Comparison of ENCODE assay signal across 23 cellular contexts in the genomic region with DNA sequence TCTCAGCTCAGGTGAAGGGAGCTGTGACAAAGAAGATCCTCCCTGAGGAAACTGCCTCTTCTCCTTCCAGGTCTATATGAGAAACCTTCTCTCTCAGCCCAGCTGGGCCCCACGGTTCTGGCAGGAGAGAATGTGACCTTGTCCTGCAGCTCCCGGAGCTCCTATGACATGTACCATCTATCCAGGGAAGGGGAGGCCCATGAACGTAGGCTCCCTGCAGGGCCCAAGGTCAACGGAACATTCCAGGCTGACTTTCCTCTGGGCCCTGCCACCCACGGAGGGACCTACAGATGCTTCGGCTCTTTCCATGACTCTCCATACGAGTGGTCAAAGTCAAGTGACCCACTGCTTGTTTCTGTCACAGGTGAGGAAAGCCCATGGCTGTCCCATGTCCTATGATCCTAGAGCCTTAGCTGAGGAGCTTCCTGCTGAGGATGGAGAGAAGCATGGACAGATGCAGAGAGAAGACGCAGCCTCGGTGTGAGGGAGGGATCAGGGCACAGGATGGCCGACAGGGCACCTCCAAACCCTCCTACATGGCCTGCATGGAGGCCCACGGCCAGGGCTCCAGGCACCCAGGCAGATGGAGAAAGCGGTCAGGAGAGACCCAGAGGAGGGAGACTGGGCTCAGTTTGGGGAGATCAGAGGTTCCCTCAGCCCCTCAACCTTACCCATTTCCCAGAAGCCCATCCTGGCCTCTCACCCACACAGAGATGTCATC. TPM values are rescaled to one million over a fixed set of nuclear protein-coding genes. Genes with fewer than 3 reads are reported as not detected.
"Had no signal": no experiment of that assay in that cellular context is flagged by ENCODE, and none has a peak within 500 bp of the region (broad histone marks: within the 10 kb centered on the region; RNA-seq: fewer than 3 reads in every experiment).

No MANE protein-coding gene starts in this region.

RNA-seq across cellular contexts. Expression of a gene that starts 5.7 kb away (rescaled TPM):
- total RNA-seq: activated CD4-positive, alpha-beta memory T cell treated with anti-CD3 and anti-CD28 coated beads, Interleukin-2, amount 10 ng/mL, durations not matched to agents 7 days and 5 days; activated CD4-positive, alpha-beta T cell treated with anti-CD3 and anti-CD28 coated beads for 36 hours; activated CD4-positive, alpha-beta T cell treated with anti-CD3 and anti-CD28 coated beads, Interleukin-2, amount 10 ng/mL, durations not matched to agents 7 days and 5 days; activated CD8-positive, alpha-beta T cell treated with anti-CD3 and anti-CD28 coated beads, Interleukin-2, amount 10 ng/mL, durations not matched to agents 7 days and 5 days; activated naive CD4-positive, alpha-beta T cell treated with anti-CD3 and anti-CD28 coated beads for 36 hours; activated naive CD4-positive, alpha-beta T cell treated with anti-CD3 and anti-CD28 coated beads, Interleukin-2, amount 50 U/mL, for 72 hours; activated naive CD8-positive, alpha-beta T cell treated with anti-CD3 and anti-CD28 coated beads for 36 hours; activated T-cell treated with anti-CD3 and anti-CD28 coated beads, Interleukin-2, amount 50 U/mL, for 4 hours; activated T-helper 1 cell treated with anti-CD3 and anti-CD28 coated beads, Interleukin-12 subunit alpha, Interleukin-12 subunit beta, Interleukin-2, Interleukin-4 antibody, amounts not matched to agents 30 ng/mL and 10 ng/mL and 1 ng/mL, durations not matched to agents 14 hours and 24 hours and 36 hours; activated T-helper 17 cell treated with anti-CD3 and anti-CD28 coated beads, Interleukin-2, amount 50 U/mL, for 72 hours; adrenal gland; aorta; astrocyte; body of pancreas; breast epithelium; cardiac septum; T-helper 1 cell treated with Interleukin-12 subunit alpha and Interleukin-12 subunit beta and Interleukin-4 antibody, amounts not matched to agents 30 ng/mL and 1 ng/mL, for 36 hours; T-helper 17 cell; T-helper 2 cell treated with Interferon-gamma antibody and Interleukin-4, amounts not matched to agents 100 ng/mL and 5 ng/mL, for 36 hours; WTC11 had no signal
- polyA plus RNA-seq: aorta had no signal

RNA-seq across cellular contexts. Expression of a gene that starts 28.2 kb away (rescaled TPM):
- total RNA-seq: activated CD4-positive, alpha-beta memory T cell treated with anti-CD3 and anti-CD28 coated beads, Interleukin-2, amount 10 ng/mL, durations not matched to agents 7 days and 5 days; activated CD4-positive, alpha-beta T cell treated with anti-CD3 and anti-CD28 coated beads for 36 hours; activated CD8-positive, alpha-beta T cell treated with anti-CD3 and anti-CD28 coated beads, Interleukin-2, amount 10 ng/mL, durations not matched to agents 7 days and 5 days; activated naive CD4-positive, alpha-beta T cell treated with anti-CD3 and anti-CD28 coated beads for 36 hours; activated naive CD8-positive, alpha-beta T cell treated with anti-CD3 and anti-CD28 coated beads for 36 hours; activated T-cell treated with anti-CD3 and anti-CD28 coated beads, Interleukin-2, amount 50 U/mL, for 4 hours; activated T-helper 17 cell treated with anti-CD3 and anti-CD28 coated beads, Interleukin-2, amount 50 U/mL, for 72 hours; aorta; astrocyte; body of pancreas; cardiac septum; T-helper 1 cell treated with Interleukin-12 subunit alpha and Interleukin-12 subunit beta and Interleukin-4 antibody, amounts not matched to agents 30 ng/mL and 1 ng/mL, for 36 hours; T-helper 17 cell; T-helper 2 cell treated with Interferon-gamma antibody and Interleukin-4, amounts not matched to agents 100 ng/mL and 5 ng/mL, for 36 hours; WTC11 had no signal

RNA-seq across cellular contexts. Expression of a gene that starts 36.9 kb away (rescaled TPM):
- total RNA-seq: activated CD4-positive, alpha-beta memory T cell treated with anti-CD3 and anti-CD28 coated beads, Interleukin-2, amount 10 ng/mL, durations not matched to agents 7 days and 5 days; activated CD4-positive, alpha-beta T cell treated with anti-CD3 and anti-CD28 coated beads for 36 hours; activated CD4-positive, alpha-beta T cell treated with anti-CD3 and anti-CD28 coated beads, Interleukin-2, amount 10 ng/mL, durations not matched to agents 7 days and 5 days; activated naive CD4-positive, alpha-beta T cell treated with anti-CD3 and anti-CD28 coated beads for 36 hours; activated naive CD8-positive, alpha-beta T cell treated with anti-CD3 and anti-CD28 coated beads for 36 hours; activated T-cell treated with anti-CD3 and anti-CD28 coated beads, Interleukin-2, amount 50 U/mL, for 72 hours; activated T-helper 1 cell treated with anti-CD3 and anti-CD28 coated beads, Interleukin-12 subunit alpha, Interleukin-12 subunit beta, Interleukin-2, Interleukin-4 antibody, amounts not matched to agents 30 ng/mL and 10 ng/mL and 1 ng/mL, durations not matched to agents 14 hours and 24 hours and 36 hours; activated T-helper 17 cell treated with anti-CD3 and anti-CD28 coated beads, Interleukin-2, amount 50 U/mL, for 72 hours; aorta; astrocyte; body of pancreas; breast epithelium; cardiac septum; T-helper 1 cell treated with Interleukin-12 subunit alpha and Interleukin-12 subunit beta and Interleukin-4 antibody, amounts not matched to agents 30 ng/mL and 1 ng/mL, for 36 hours; T-helper 17 cell; WTC11 had no signal
- polyA plus RNA-seq: aorta had no signal

RNA-seq across cellular contexts. Expression of a gene that starts 41.0 kb away (rescaled TPM):
- total RNA-seq: activated CD4-positive, alpha-beta T cell treated with anti-CD3 and anti-CD28 coated beads for 36 hours; activated CD4-positive, alpha-beta T cell treated with anti-CD3 and anti-CD28 coated beads, Interleukin-2, amount 10 ng/mL, durations not matched to agents 7 days and 5 days; activated naive CD4-positive, alpha-beta T cell treated with anti-CD3 and anti-CD28 coated beads for 36 hours; activated naive CD8-positive, alpha-beta T cell treated with anti-CD3 and anti-CD28 coated beads for 36 hours; activated T-helper 1 cell treated with anti-CD3 and anti-CD28 coated beads, Interleukin-12 subunit alpha, Interleukin-12 subunit beta, Interleukin-2, Interleukin-4 antibody, amounts not matched to agents 30 ng/mL and 10 ng/mL and 1 ng/mL, durations not matched to agents 14 hours and 24 hours and 36 hours; activated T-helper 17 cell treated with anti-CD3 and anti-CD28 coated beads, Interleukin-2, amount 50 U/mL, for 72 hours; aorta; astrocyte; body of pancreas; cardiac septum; T-helper 1 cell treated with Interleukin-12 subunit alpha and Interleukin-12 subunit beta and Interleukin-4 antibody, amounts not matched to agents 30 ng/mL and 1 ng/mL, for 36 hours; T-helper 17 cell; T-helper 2 cell treated with Interferon-gamma antibody and Interleukin-4, amounts not matched to agents 100 ng/mL and 5 ng/mL, for 36 hours; WTC11 had no signal
- polyA plus RNA-seq: aorta had no signal

RNA-seq across cellular contexts. Expression of a gene that starts 51.0 kb away (rescaled TPM):
- total RNA-seq: activated CD4-positive, alpha-beta memory T cell treated with anti-CD3 and anti-CD28 coated beads, Interleukin-2, amount 10 ng/mL, durations not matched to agents 7 days and 5 days; activated CD4-positive, alpha-beta T cell treated with anti-CD3 and anti-CD28 coated beads for 36 hours; activated CD4-positive, alpha-beta T cell treated with anti-CD3 and anti-CD28 coated beads, Interleukin-2, amount 10 ng/mL, durations not matched to agents 7 days and 5 days; activated CD8-positive, alpha-beta memory T cell treated with anti-CD3 and anti-CD28 coated beads for 36 hours; activated naive CD4-positive, alpha-beta T cell treated with anti-CD3 and anti-CD28 coated beads for 36 hours; activated naive CD4-positive, alpha-beta T cell treated with anti-CD3 and anti-CD28 coated beads, Interleukin-2, amount 50 U/mL, for 72 hours; activated naive CD8-positive, alpha-beta T cell treated with anti-CD3 and anti-CD28 coated beads for 36 hours; activated T-cell treated with anti-CD3 and anti-CD28 coated beads, Interleukin-2, amount 50 U/mL, for 4 hours; activated T-cell treated with anti-CD3 and anti-CD28 coated beads, Interleukin-2, amount 50 U/mL, for 72 hours; activated T-helper 1 cell treated with anti-CD3 and anti-CD28 coated beads, Interleukin-12 subunit alpha, Interleukin-12 subunit beta, Interleukin-2, Interleukin-4 antibody, amounts not matched to agents 30 ng/mL and 10 ng/mL and 1 ng/mL, durations not matched to agents 14 hours and 24 hours and 36 hours; activated T-helper 17 cell treated with anti-CD3 and anti-CD28 coated beads, Interleukin-2, amount 50 U/mL, for 72 hours; adrenal gland; aorta; astrocyte; body of pancreas; breast epithelium; cardiac septum; T-cell; T-helper 1 cell treated with Interleukin-12 subunit alpha and Interleukin-12 subunit beta and Interleukin-4 antibody, amounts not matched to agents 30 ng/mL and 1 ng/mL, for 36 hours; T-helper 17 cell; T-helper 2 cell treated with Interferon-gamma antibody and Interleukin-4, amounts not matched to agents 100 ng/mL and 5 ng/mL, for 36 hours; WTC11 had no signal
- polyA plus RNA-seq: adrenal gland, aorta had no signal
